ENCODE assay signal across 4 cellular contexts in genomic region chr1:1484976-1485750, GRCh38. TPM values are rescaled to one million over a fixed set of nuclear protein-coding genes. Genes with fewer than 3 reads are reported as not detected.
"Had no signal": no experiment of that assay in that cellular context is flagged by ENCODE, and none has a peak within 500 bp of the region (broad histone marks: within the 10 kb centered on the region; RNA-seq: fewer than 3 reads in every experiment).

No MANE protein-coding gene starts in this region.

RNA-seq across cellular contexts. Expression of gene ATAD3C, which starts 35.7 kb away (rescaled TPM):
- total RNA-seq: endothelial cell of umbilical vein, frontal cortex, myocyte had no signal
- polyA plus RNA-seq: fibroblast of lung had no signal

RNA-seq across cellular contexts. Expression of gene TMEM240, which starts 55.3 kb away (rescaled TPM):
- total RNA-seq: myocyte had no signal
